In the genomic region with DNA sequence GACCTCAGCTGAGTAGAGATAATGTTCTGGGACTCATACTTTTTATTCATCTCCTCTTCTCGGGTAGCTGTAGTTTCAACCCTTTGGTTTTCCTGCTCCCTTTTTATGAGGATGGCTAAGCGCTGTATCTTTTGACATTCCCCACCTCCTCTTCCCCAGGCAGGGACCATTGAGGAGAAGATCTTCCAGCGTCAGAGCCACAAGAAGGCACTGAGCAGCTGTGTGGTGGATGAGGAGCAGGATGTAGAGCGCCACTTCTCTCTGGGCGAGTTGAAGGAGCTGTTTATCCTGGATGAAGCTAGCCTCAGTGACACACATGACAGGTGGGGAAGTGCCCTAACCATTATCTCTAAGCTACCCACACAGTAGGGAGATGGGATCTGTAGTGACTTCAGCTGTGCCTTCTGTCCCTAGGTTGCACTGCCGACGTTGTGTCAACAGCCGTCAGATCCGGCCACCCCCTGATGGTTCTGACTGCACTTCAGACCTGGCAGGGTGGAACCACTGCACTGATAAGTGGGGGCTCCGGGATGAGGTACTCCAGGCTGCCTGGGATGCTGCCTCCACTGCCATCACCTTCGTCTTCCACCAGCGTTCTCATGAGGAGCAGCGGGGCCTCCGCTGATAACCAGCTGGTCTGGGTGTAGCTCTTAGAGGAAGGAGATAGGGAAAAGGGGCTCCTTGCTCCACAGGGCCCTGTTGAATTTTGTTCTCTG, we compare ENCODE assay signal across 20 cellular contexts. TPM values are rescaled to one million over a fixed set of nuclear protein-coding genes. Genes with fewer than 3 reads are reported as not detected.
DNase-seq lines count a peak whose midpoint lies in the region; ATAC-seq and TF ChIP-seq lines count a peak whose summit lies in the region.
"Had no signal": no experiment of that assay in that cellular context is flagged by ENCODE, and none has a peak within 500 bp of the region (broad histone marks: within the 10 kb centered on the region; RNA-seq: fewer than 3 reads in every experiment).

No MANE protein-coding gene starts in this region.

- no peaks in the 10 kb centered on the region for H3K27me3 ChIP-seq in mammary epithelial cell (ENCODE audit: insufficient read depth, low read length)
- no peaks in the 10 kb centered on the region for H3K27me3 ChIP-seq in breast epithelium
- H3K27me3 ChIP-seq: BE2C had no signal

- no peak for TF ChIP-seq CTCF in mammary epithelial cell (conservative IDR thresholded peaks at IDR 0.05 in 1 of 2, IDR thresholded peaks at IDR 0.05 in 1 of 2; ENCODE audit: extremely low read depth in 1 of 2, insufficient read depth in 1 of 2, low read depth in 1 of 2, low read length in 2 of 2)
- no peak for TF ChIP-seq CTCF in breast epithelium (IDR thresholded peaks at IDR 0.05)

- intact Hi-C loops in mammary epithelial cell (cut with micrococcal nuclease) (no loop called here), breast epithelium (cut with DNase I; ENCODE audit: low total_unique reads) (no loop called here)

- no peak overlapping the region for H3K4me2 ChIP-seq in mammary epithelial cell (ENCODE audit: insufficient read depth, low read depth, low read length)
- H3K4me2 ChIP-seq: SK-N-SH had no signal

- no peak overlapping the region for H3K4me3 ChIP-seq in mammary epithelial cell (replicated peaks in 1 of 3; ENCODE audit: insufficient read depth in 1 of 3, low read depth in 2 of 3, low read length in 3 of 3)
- no peak overlapping the region for H3K4me3 ChIP-seq in breast epithelium
- H3K4me3 ChIP-seq: GM12878 had no signal

- dilution Hi-C loops in mammary epithelial cell (cut with HindIII; ENCODE audit: low sequenced_read_pairs), result no loop called here

- H3K36me3 ChIP-seq in mammary epithelial cell (ENCODE audit: insufficient read depth, low read length), result peaks cover 24% of the 10 kb centered on the region
- H3K36me3 ChIP-seq in breast epithelium, result peaks cover 6% of the 10 kb centered on the region

- no peaks in the 10 kb centered on the region for H3K79me2 ChIP-seq in mammary epithelial cell (ENCODE audit: insufficient read depth, low read length)

- 91% methylated on average over 14 of the region's 14 CpGs for WGBS in mammary epithelial cell (ENCODE audit: low coverage, missing lambda C conversion rate)

- DNase-seq in mammary epithelial cell (no peak), breast epithelium (ENCODE audit: low spot score in 2 of 2) (no peak), NCI-H345 (lab: John Stamatoyannopoulos, UW) (peak; percentile 7), left lobe of liver (ENCODE audit: low spot score) (no peak), NCI-H2196 (lab: John Stamatoyannopoulos, UW; ENCODE audit: unreplicated experiment) (no peak)
- DNase-seq in stimulated activated effector memory CD8-positive, alpha-beta T cell treated with anti-CD3 and anti-CD28 coated beads, Interleukin-12 subunit alpha, Interleukin-12 subunit beta, amount 100 ng/mL, for 72 hours (ENCODE audit: low spot score in 2 of 2), result no peak
- DNase-seq: BE2C; Calu3; CD4-positive, CD25-positive, alpha-beta regulatory T cell; GF-D8; GOT3; KG1; NCI-H1105 treated with DMSO at 0.1 percent for 48 hours; NCI-H1694 treated with DMSO at 0.1 percent for 48 hours; NCI-H226; SHP77; SK-N-SH had no signal

- ATAC-seq in left lobe of liver (peak; percentile 8), HG03521 (IDR thresholded peaks at IDR 0.05; ENCODE audit: unreplicated experiment) (no peak), HG03135 (IDR thresholded peaks at IDR 0.05; ENCODE audit: unreplicated experiment) (no peak)
- ATAC-seq in stimulated activated effector memory CD8-positive, alpha-beta T cell treated with anti-CD3 and anti-CD28 coated beads, Interleukin-12 subunit alpha, Interleukin-12 subunit beta, amount 100 ng/mL, for 72 hours, result no peak
- ATAC-seq: GM12878 had no signal

- no peaks in the 10 kb centered on the region for H3K9me3 ChIP-seq in mammary epithelial cell (replicated peaks; ENCODE audit: insufficient read depth, low read length)
- H3K9me3 ChIP-seq in breast epithelium, result no peaks in the 10 kb centered on the region
- H3K9me3 ChIP-seq: BE2C, SK-N-SH had no signal

- H4K20me1 ChIP-seq in mammary epithelial cell (ENCODE audit: insufficient read depth, low read length), result no peaks in the 10 kb centered on the region

- no peaks in the 10 kb centered on the region for H3K4me1 ChIP-seq in mammary epithelial cell (ENCODE audit: insufficient read depth, low read length)
- H3K4me1 ChIP-seq in breast epithelium, result no peaks in the 10 kb centered on the region
- H3K4me1 ChIP-seq: BE2C had no signal

- BruUV-seq in mammary epithelial cell (replicated peaks; lab: Mats Ljungman, UMichigan), result TSS peak; percentile 32

- H3K27ac Mint-ChIP-seq in stimulated activated effector memory CD8-positive, alpha-beta T cell treated with anti-CD3 and anti-CD28 coated beads, Interleukin-12 subunit alpha, Interleukin-12 subunit beta, amount 100 ng/mL, for 72 hours, result peak overlapping the region; percentile 62

- H3K4me3 Mint-ChIP-seq in stimulated activated effector memory CD8-positive, alpha-beta T cell treated with anti-CD3 and anti-CD28 coated beads, Interleukin-12 subunit alpha, Interleukin-12 subunit beta, amount 100 ng/mL, for 72 hours, result no peak overlapping the region
- H3K4me3 Mint-ChIP-seq: CD4-positive, CD25-positive, alpha-beta regulatory T cell had no signal

- H3K36me3 Mint-ChIP-seq in stimulated activated effector memory CD8-positive, alpha-beta T cell treated with anti-CD3 and anti-CD28 coated beads, Interleukin-12 subunit alpha, Interleukin-12 subunit beta, amount 100 ng/mL, for 72 hours, result peaks cover 95% of the 10 kb centered on the region

- H3K9me3 Mint-ChIP-seq in stimulated activated effector memory CD8-positive, alpha-beta T cell treated with anti-CD3 and anti-CD28 coated beads, Interleukin-12 subunit alpha, Interleukin-12 subunit beta, amount 100 ng/mL, for 72 hours, result no peaks in the 10 kb centered on the region

- H3K4me1 Mint-ChIP-seq in stimulated activated effector memory CD8-positive, alpha-beta T cell treated with anti-CD3 and anti-CD28 coated beads, Interleukin-12 subunit alpha, Interleukin-12 subunit beta, amount 100 ng/mL, for 72 hours, result no peaks in the 10 kb centered on the region

- TF ChIP-seq POLR2A in breast epithelium (IDR thresholded peaks at IDR 0.05), result no peak

- H2AFZ ChIP-seq in mammary epithelial cell (ENCODE audit: low read depth, low read length), result no peak overlapping the region

- CTCF ChIA-PET in mammary epithelial cell (lab: Charles Lee; ENCODE audit: low non-redundant PET), result no interaction called here

- H3K27ac ChIP-seq in mammary epithelial cell (ENCODE audit: insufficient read depth, low read depth, low read length), result no peak overlapping the region
- no peak overlapping the region for H3K27ac ChIP-seq in breast epithelium

- no peak overlapping the region for H3K9ac ChIP-seq in mammary epithelial cell (ENCODE audit: insufficient read depth, low read length)
- H3K9ac ChIP-seq: SK-N-SH had no signal

- in situ Hi-C loops in mammary epithelial cell (cut with MboI; ENCODE audit: low sequenced_read_pairs in 2 of 2), result no loop called here

RNA-seq across cellular contexts. Expression of a gene that starts 25.6 kb away (rescaled TPM):
- 100 to 1,000 TPM in 1 of 2 donors, 10 to 100 TPM in 1; 76.7 to 103 TPM for total RNA-seq in mammary epithelial cell
- 54.8 TPM for polyA plus RNA-seq in mammary epithelial cell
- 56.1 TPM for polyA minus RNA-seq in mammary epithelial cell
- total RNA-seq in breast epithelium, result 10 to 100 TPM; 60.0 to 85.5 (median 69.2) TPM
- total RNA-seq in left lobe of liver, result 23.1 TPM

RNA-seq across cellular contexts. Expression of a gene that starts 25.7 kb away (rescaled TPM):
- total RNA-seq in mammary epithelial cell, result 100 to 1,000 TPM; 233 to 275 TPM
- polyA plus RNA-seq in mammary epithelial cell, result 677 TPM
- 81.2 TPM for polyA minus RNA-seq in mammary epithelial cell
- 100 to 1,000 TPM; 300 to 334 (median 301) TPM for total RNA-seq in breast epithelium
- total RNA-seq in left lobe of liver, result 68.7 TPM

RNA-seq across cellular contexts. Expression of a gene that starts 30.3 kb away (rescaled TPM):
- total RNA-seq in mammary epithelial cell (10 to 100 TPM in 1 of 2 donors, 1 to 10 TPM in 1; 1.2 to 14.3 TPM), breast epithelium (1 to 10 TPM in 2 of 3 donors, not detected in 1; 1.8 to 4.9 TPM), left lobe of liver (0.33 TPM)
- 10.5 TPM for polyA plus RNA-seq in mammary epithelial cell
- 17.6 TPM for polyA minus RNA-seq in mammary epithelial cell
